8 cellular contexts compared by ENCODE assay signal in genomic region chr4:71270901-71271300, GRCh38.
DNase-seq lines count a peak whose midpoint lies in the region; ATAC-seq lines count a peak whose summit lies in the region.

No MANE protein-coding gene starts in this region.

- ATAC-seq in Right ventricle myocardium superior (ENCODE audit: poor library complexity) (peak; percentile 28), right cardiac atrium (no peak), HG02610 (IDR thresholded peaks at IDR 0.05; ENCODE audit: unreplicated experiment) (peak; percentile 38)

- intact Hi-C loops in Right ventricle myocardium superior (cut with DNase I) (no loop called here), right cardiac atrium (cut with DNase I) (no loop called here), posterior vena cava (cut with DNase I) (no loop called here)

- no peak overlapping the region for H3K27ac ChIP-seq in right cardiac atrium (ENCODE audit: low read length)

- no peaks in the 10 kb centered on the region for H3K27me3 ChIP-seq in right cardiac atrium (ENCODE audit: control insufficient read depth, insufficient read depth)

- H3K4me1 ChIP-seq in right cardiac atrium (ENCODE audit: control insufficient read depth, insufficient read depth, low read length): peaks cover 3% of the 10 kb centered on the region

- DNase-seq in Right ventricle myocardium superior: no peak
- no peak for DNase-seq in right cardiac atrium
- DNase-seq in RKO (ENCODE audit: low spot score): peak; percentile 22
- DNase-seq in iPS DF 4.7 (ENCODE audit: extremely low read depth, low spot score): peak; percentile 22
- no peak for DNase-seq in DMS79 treated with DMSO at 0.1 percent for 48 hours (lab: John Stamatoyannopoulos, UW)
- no peak for DNase-seq in posterior vena cava (ENCODE audit: low spot score)
- DNase-seq in mucosa of gallbladder (ENCODE audit: low spot score): no peak

- no peak overlapping the region for H3K4me3 ChIP-seq in right cardiac atrium (ENCODE audit: low read length)

- H3K9me3 ChIP-seq in right cardiac atrium (ENCODE audit: control insufficient read depth, low read length): no peaks in the 10 kb centered on the region

- 37% methylated on average over 1 of the region's 1 CpG for WGBS in right cardiac atrium

Comparison
In these comparisons a context has a peak if more than half of its experiments do, and no peak if none do; other contexts are left out.
1. ATAC-seq: peak in Right ventricle myocardium superior (single experiment) and HG02610 (single experiment); none in right cardiac atrium (0 of 2).
2. DNase-seq: peak in RKO (single experiment) and iPS DF 4.7 (single experiment); none in Right ventricle myocardium superior (single experiment), right cardiac atrium (0 of 3), DMS79 treated with DMSO at 0.1 percent for 48 hours (single experiment), posterior vena cava (single experiment) and mucosa of gallbladder (single experiment).